Comparison of ENCODE assay signal across 1 cellular context in the genomic region with DNA sequence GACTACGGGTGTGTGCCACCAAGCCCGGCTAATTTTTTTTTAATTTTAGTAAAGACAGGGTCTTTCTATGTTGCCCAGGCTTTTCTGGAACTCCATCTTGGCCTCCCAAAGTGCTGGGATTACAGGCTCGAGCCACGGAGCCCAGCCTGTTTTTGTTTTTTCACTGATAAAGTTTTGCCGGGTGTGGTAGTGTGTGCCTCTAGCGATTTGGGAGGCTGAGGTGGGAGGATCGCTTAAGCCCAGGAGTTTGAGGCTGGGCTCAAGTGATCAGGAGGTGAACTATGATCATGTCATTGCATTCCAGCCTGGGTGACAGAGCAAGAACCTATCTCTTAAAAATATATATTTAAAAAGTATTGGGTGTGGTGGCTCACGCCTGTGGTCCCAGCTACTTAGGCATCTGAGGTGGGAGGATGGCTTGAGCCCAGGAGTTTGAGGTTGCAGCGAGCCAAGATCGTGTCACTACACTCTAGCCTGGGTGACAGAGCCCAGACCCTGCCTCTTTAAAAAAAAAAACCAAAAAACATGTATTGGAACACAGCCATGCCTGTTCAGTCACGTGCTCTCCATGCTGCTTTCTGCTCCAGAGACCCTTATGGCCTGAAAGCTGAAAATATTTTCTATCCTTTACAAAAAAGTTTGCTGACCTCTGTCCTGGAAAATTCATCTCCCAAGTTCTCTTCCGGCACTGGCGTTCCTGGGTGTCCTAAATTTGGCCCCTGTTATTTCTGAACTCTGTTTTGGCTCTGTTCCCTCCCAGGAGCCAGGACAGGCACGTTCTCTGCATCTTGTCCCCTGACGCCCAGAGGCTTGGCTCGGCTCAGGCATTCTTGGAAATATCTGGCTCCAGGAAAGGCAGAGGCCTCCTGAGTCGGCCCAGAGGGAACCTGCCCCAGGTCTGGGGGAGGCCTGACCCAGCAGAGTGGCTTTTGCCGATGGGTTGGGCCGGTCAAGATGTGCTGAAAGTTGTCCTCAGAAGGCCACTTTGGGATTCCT.
TF ChIP-seq lines count a peak whose summit lies in the region.

No MANE protein-coding gene starts in this region.

TF ChIP-seq in K562, 482 proteins besides CTCF, POLR2A, EP300 and RAD21 (continued from another document):
- TF ChIP-seq ZBTB40 (IDR thresholded peaks at IDR 0.05) (peak; percentile 78), ZBTB40 (CRISPR knock-in tag; IDR thresholded peaks at IDR 0.05) (no peak; the same call in 1 of the 2 replicates)
